Comparison of ENCODE assay signal across 9 cellular contexts in the genomic region with DNA sequence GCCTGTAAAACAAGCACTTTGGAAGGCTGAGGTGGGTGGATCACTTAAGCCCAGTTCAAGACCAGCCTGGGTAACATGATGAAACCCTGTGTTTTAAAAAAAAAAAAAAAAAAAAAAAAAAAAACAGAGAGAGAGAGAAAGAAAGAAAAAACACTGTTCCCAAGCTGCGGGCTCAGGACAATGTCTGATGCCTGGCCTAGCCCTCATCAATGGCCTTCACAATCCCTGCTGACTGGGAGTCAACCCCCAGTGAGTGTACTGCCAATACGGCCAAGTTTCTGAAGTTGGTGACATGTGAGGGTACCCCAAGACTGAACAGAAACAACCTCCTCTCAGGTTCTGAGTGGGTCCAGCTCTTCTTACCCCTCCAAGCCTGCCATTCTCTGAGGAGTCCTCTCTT.
DNase-seq lines count a peak whose midpoint lies in the region; ATAC-seq, FAIRE-seq and TF ChIP-seq lines count a peak whose summit lies in the region.
"Had no signal": no experiment of that assay in that cellular context is flagged by ENCODE, and none has a peak within 500 bp of the region (broad histone marks: within the 10 kb centered on the region; RNA-seq: fewer than 3 reads in every experiment).

No MANE protein-coding gene starts in this region.

- FAIRE-seq in kidney (lab: Jason Lieb, UNC): no peak
- FAIRE-seq: pancreas had no signal

- TF ChIP-seq CTCF in kidney (IDR thresholded peaks at IDR 0.05; ENCODE audit: borderline replicate concordance, extremely low read depth, insufficient read depth) (no peak), smooth muscle cell (IDR thresholded peaks at IDR 0.05; ENCODE audit: borderline replicate concordance, insufficient read depth, poor library complexity, severe bottlenecking) (no peak)

- no peak for ATAC-seq in GM19463 (IDR thresholded peaks at IDR 0.05; ENCODE audit: unreplicated experiment)

- H3K4me3 ChIP-seq in kidney (ENCODE audit: low read length in 2 of 2) (no peak overlapping the region), smooth muscle cell (no peak overlapping the region)
- H3K4me3 ChIP-seq: pancreas had no signal

- H3K9ac ChIP-seq in kidney (ENCODE audit: low read length in 2 of 2) (peak overlapping the region in 1 of 2 donors; percentile 34), smooth muscle cell (ENCODE audit: low read depth) (no peak overlapping the region)

- peak overlapping the region; percentile 27 for H3K4me2 ChIP-seq in smooth muscle cell

- CTCF ChIA-PET in HEK293T (lab: Yijun Ruan, JAX): interaction anchor here (0.6 kb wide), 1 partner anchor 1439 kb away, joined by 3 read pairs; no protein-coding TSS in a partner anchor

- intact Hi-C loops in kidney (cut with DNase I): loop anchor here (10.0 kb wide), 1 partner anchor 171 kb away; a partner anchor contains a TSS

- H3K4me3 Mint-ChIP-seq in activated naive CD8-positive, alpha-beta T cell treated with anti-CD3 and anti-CD28 coated beads for 36 hours: no peak overlapping the region

- peaks cover 99% of the 10 kb centered on the region for H3K79me2 ChIP-seq in smooth muscle cell (ENCODE audit: low read depth)

- H3K27me3 ChIP-seq in smooth muscle cell (ENCODE audit: low read depth): no peaks in the 10 kb centered on the region
- H3K27me3 ChIP-seq: pancreas had no signal

- WGBS in smooth muscle cell (ENCODE audit: low lambda C conversion rate): 78% methylated on average over 2 of the region's 2 CpGs

- no peaks in the 10 kb centered on the region for H3K27me3 Mint-ChIP-seq in activated naive CD8-positive, alpha-beta T cell treated with anti-CD3 and anti-CD28 coated beads for 36 hours

- peak overlapping the region; percentile 73 for H3K27ac Mint-ChIP-seq in activated naive CD8-positive, alpha-beta T cell treated with anti-CD3 and anti-CD28 coated beads for 36 hours

- H3K4me1 ChIP-seq in kidney (ENCODE audit: control insufficient read depth in 1 of 2, insufficient read depth in 1 of 2, low read depth in 1 of 2, low read length in 2 of 2): peaks cover 32% of the 10 kb centered on the region in 2 donors
- peaks cover 7% of the 10 kb centered on the region for H3K4me1 ChIP-seq in smooth muscle cell (ENCODE audit: low read depth)

- POLR2A ChIA-PET in HEK293T (lab: Yijun Ruan, JAX): no interaction called here

- H3K9me3 Mint-ChIP-seq in activated naive CD8-positive, alpha-beta T cell treated with anti-CD3 and anti-CD28 coated beads for 36 hours: no peaks in the 10 kb centered on the region

- peaks cover 100% of the 10 kb centered on the region for H4K20me1 ChIP-seq in smooth muscle cell (ENCODE audit: low read depth)

- H3F3A ChIP-seq in smooth muscle cell (ENCODE audit: low read depth): peaks cover 12% of the 10 kb centered on the region

- H2AFZ ChIP-seq in smooth muscle cell (ENCODE audit: low read depth): no peak overlapping the region

- H3K27ac ChIP-seq in kidney (ENCODE audit: low read depth in 2 of 2, low read length in 2 of 2): no peak overlapping the region
- peak overlapping the region; percentile 67 for H3K27ac ChIP-seq in smooth muscle cell (ENCODE audit: low read depth)

- no peaks in the 10 kb centered on the region for H3K9me3 ChIP-seq in kidney (ENCODE audit: control insufficient read depth in 1 of 2, low read length in 2 of 2)
- H3K9me3 ChIP-seq in smooth muscle cell (replicated peaks; ENCODE audit: low read depth): no peaks in the 10 kb centered on the region
- H3K9me3 ChIP-seq: pancreas had no signal

- DNase-seq in HEK293T (ENCODE audit: extremely low spot score) (no peak), kidney (peak; percentile 37), smooth muscle cell (lab: John Stamatoyannopoulos, UW; ENCODE audit: unreplicated experiment) (no peak), HuH-7.5 (ENCODE audit: low spot score) (no peak), NCI-H446 (lab: John Stamatoyannopoulos, UW) (no peak)
- DNase-seq in activated naive CD8-positive, alpha-beta T cell treated with anti-CD3 and anti-CD28 coated beads for 36 hours: no peak
- DNase-seq: NCI-H187 had no signal

- peaks cover 76% of the 10 kb centered on the region for H3K4me1 Mint-ChIP-seq in activated naive CD8-positive, alpha-beta T cell treated with anti-CD3 and anti-CD28 coated beads for 36 hours

- H3K36me3 Mint-ChIP-seq in activated naive CD8-positive, alpha-beta T cell treated with anti-CD3 and anti-CD28 coated beads for 36 hours: peaks cover 6% of the 10 kb centered on the region

- no peaks in the 10 kb centered on the region for H3K36me3 ChIP-seq in kidney (ENCODE audit: control insufficient read depth in 1 of 2, insufficient read depth in 2 of 2, low read length in 2 of 2)
- H3K36me3 ChIP-seq in smooth muscle cell (ENCODE audit: low read depth): no peaks in the 10 kb centered on the region
- H3K36me3 ChIP-seq: pancreas had no signal

TF ChIP-seq in HEK293T, 16 proteins besides CTCF, POLR2A, EP300 and RAD21:
- TF ChIP-seq CTBP1 (IDR thresholded peaks at IDR 0.05; ENCODE audit: borderline replicate concordance) (no peak), ZNF384 (IDR thresholded peaks at IDR 0.05) (peak; percentile 78)
TF ChIP-seq in HEK293T: peak in this region for 1.
